ENCODE assay signal across 31 cellular contexts in genomic region chr16:18936727-18937340, GRCh38. TPM values are rescaled to one million over a fixed set of nuclear protein-coding genes. Genes with fewer than 3 reads are reported as not detected.
"Had no signal": no experiment of that assay in that cellular context is flagged by ENCODE, and none has a peak within 500 bp of the region (broad histone marks: within the 10 kb centered on the region; RNA-seq: fewer than 3 reads in every experiment).

No MANE protein-coding gene starts in this region.

- H3K27ac ChIP-seq: ascending aorta, cardiac muscle cell, coronary artery, dorsolateral prefrontal cortex, gastrocnemius medialis, left ventricle myocardium inferior, ovary, right lobe of liver, thoracic aorta, upper lobe of right lung had no signal

- ATAC-seq: activated CD4-positive, alpha-beta T cell treated with anti-CD3 and anti-CD28 coated beads for 36 hours; activated naive CD4-positive, alpha-beta T cell treated with anti-CD3 and anti-CD28 coated beads, Interleukin-2, amount 50 U/mL, for 72 hours; activated T-cell treated with anti-CD3 and anti-CD28 coated beads, Interleukin-2, amount 50 U/mL, for 4 hours; activated T-helper 17 cell treated with anti-CD3 and anti-CD28 coated beads, Interleukin-2, amount 50 U/mL, for 72 hours; gastrocnemius medialis; right lobe of liver; stimulated activated naive CD8-positive, alpha-beta T cell treated with anti-CD3 and anti-CD28 coated beads, Interleukin-15, Interleukin-2, amounts not matched to agents 100 U/mL and 50 U/mL, for 24 hours; T-cell; upper lobe of right lung had no signal

- H3K9me3 Mint-ChIP-seq: activated naive CD4-positive, alpha-beta T cell treated with anti-CD3 and anti-CD28 coated beads, Interleukin-2, amount 50 U/mL, for 72 hours; activated T-cell treated with anti-CD3 and anti-CD28 coated beads, Interleukin-2, amount 50 U/mL, for 4 hours; activated T-helper 17 cell treated with anti-CD3 and anti-CD28 coated beads, Interleukin-2, amount 50 U/mL, for 72 hours; T-cell; T-helper 2 cell treated with Interferon-gamma antibody and Interleukin-4, amounts not matched to agents 5 μg/mL and 100 μg/mL, for 36 hours had no signal

- H3K4me1 Mint-ChIP-seq: activated CD4-positive, alpha-beta T cell treated with anti-CD3 and anti-CD28 coated beads for 36 hours; activated T-helper 17 cell treated with anti-CD3 and anti-CD28 coated beads, Interleukin-2, amount 50 U/mL, for 72 hours had no signal

- H3K27ac Mint-ChIP-seq: activated CD4-positive, alpha-beta T cell treated with anti-CD3 and anti-CD28 coated beads for 36 hours; activated naive CD4-positive, alpha-beta T cell treated with anti-CD3 and anti-CD28 coated beads, Interleukin-2, amount 50 U/mL, for 72 hours; activated T-helper 17 cell treated with anti-CD3 and anti-CD28 coated beads, Interleukin-2, amount 50 U/mL, for 72 hours; progenitor cell of endocrine pancreas; T-cell; T-helper 2 cell treated with Interferon-gamma antibody and Interleukin-4, amounts not matched to agents 5 μg/mL and 100 μg/mL, for 36 hours had no signal

- H3K36me3 ChIP-seq: ascending aorta, cardiac muscle cell, gastrocnemius medialis, left ventricle myocardium inferior, ovary, right lobe of liver, thoracic aorta, upper lobe of right lung had no signal

- H3K36me3 Mint-ChIP-seq: activated naive CD4-positive, alpha-beta T cell treated with anti-CD3 and anti-CD28 coated beads, Interleukin-2, amount 50 U/mL, for 72 hours; brain; T-cell had no signal

- DNase-seq: activated CD4-positive, alpha-beta T cell treated with anti-CD3 and anti-CD28 coated beads for 36 hours; activated CD4-positive, alpha-beta T cell treated with anti-CD3 and anti-CD28 coated beads, Interleukin-2, amount 50 U/mL, for 4 hours; activated CD4-positive, CD25-positive, alpha-beta regulatory T cell; activated naive CD4-positive, alpha-beta T cell; activated T-cell treated with anti-CD3 and anti-CD28 coated beads, Interleukin-2, amount 50 U/mL, for 4 hours; cerebellar nuclear complex; effector memory CD4-positive, alpha-beta T cell; erythroblast; gastrocnemius medialis; glutamatergic neuron; left ventricle myocardium inferior; mesendoderm; ovary; stimulated activated CD4-positive, alpha-beta T cell treated with anti-CD3 and anti-CD28 coated beads, Interleukin-12 subunit alpha, Interleukin-12 subunit beta, amount 100 ng/mL, for 4 hours; stimulated activated CD4-positive, alpha-beta T cell treated with anti-CD3 and anti-CD28 coated beads, Interleukin-4, amount 100 ng/mL, for 1 hour; stimulated activated naive CD8-positive, alpha-beta T cell treated with anti-CD3 and anti-CD28 coated beads, Interleukin-15, Interleukin-2, amounts not matched to agents 100 U/mL and 50 U/mL, for 24 hours; T-cell; upper lobe of right lung had no signal

- H3K4me3 Mint-ChIP-seq: activated CD4-positive, alpha-beta T cell treated with anti-CD3 and anti-CD28 coated beads for 36 hours; activated T-cell treated with anti-CD3 and anti-CD28 coated beads, Interleukin-2, amount 50 U/mL, for 4 hours; activated T-helper 17 cell treated with anti-CD3 and anti-CD28 coated beads, Interleukin-2, amount 50 U/mL, for 72 hours; brain; T-cell; T-helper 2 cell treated with Interferon-gamma antibody and Interleukin-4, amounts not matched to agents 5 μg/mL and 100 μg/mL, for 36 hours had no signal

- H3K4me3 ChIP-seq: ascending aorta, cardiac muscle cell, coronary artery, dorsolateral prefrontal cortex, gastrocnemius medialis, left ventricle myocardium inferior, lung, ovary, right lobe of liver, thoracic aorta, upper lobe of right lung had no signal

- FAIRE-seq: islet of Langerhans had no signal

- H3K9me3 ChIP-seq: ascending aorta, gastrocnemius medialis, left ventricle myocardium inferior, ovary, right lobe of liver, thoracic aorta, upper lobe of right lung had no signal

- H3K4me1 ChIP-seq: right lobe of liver had no signal

- H3K27me3 ChIP-seq: ascending aorta, cardiac muscle cell, dorsolateral prefrontal cortex, gastrocnemius medialis, ovary, right lobe of liver, upper lobe of right lung had no signal

- H3K27me3 Mint-ChIP-seq: activated CD4-positive, alpha-beta T cell treated with anti-CD3 and anti-CD28 coated beads for 36 hours; activated T-helper 17 cell treated with anti-CD3 and anti-CD28 coated beads, Interleukin-2, amount 50 U/mL, for 72 hours; progenitor cell of endocrine pancreas; T-cell had no signal

RNA-seq across cellular contexts. Expression of gene TMC7, which starts 46.9 kb away (rescaled TPM):
- total RNA-seq: activated CD4-positive, alpha-beta T cell treated with anti-CD3 and anti-CD28 coated beads for 36 hours; activated naive CD4-positive, alpha-beta T cell treated with anti-CD3 and anti-CD28 coated beads, Interleukin-2, amount 50 U/mL, for 72 hours; activated T-cell treated with anti-CD3 and anti-CD28 coated beads, Interleukin-2, amount 50 U/mL, for 4 hours; activated T-helper 17 cell treated with anti-CD3 and anti-CD28 coated beads, Interleukin-2, amount 50 U/mL, for 72 hours had no signal
